Comparison of ENCODE assay signal across 8 cellular contexts in genomic region chr17:40284085-40284713, GRCh38. TPM values are rescaled to one million over a fixed set of nuclear protein-coding genes. Genes with fewer than 3 reads are reported as not detected.
A peak's percentile ranks its signal among the peaks of the same experiment; 100 is the strongest.
DNase-seq lines count a peak whose midpoint lies in the region; ATAC-seq and TF ChIP-seq lines count a peak whose summit lies in the region.

No MANE protein-coding gene starts in this region.

- H3K9ac ChIP-seq in mucosa of stomach (ENCODE audit: low read length) = peak overlapping the region; percentile 58

- peak overlapping the region; percentile 61 for H3K4me3 Mint-ChIP-seq in chondrocyte (ENCODE audit: unreplicated experiment)
- no peak overlapping the region for H3K4me3 Mint-ChIP-seq in stimulated activated naive B cell treated with anti-CD40 and anti-IgM and Interleukin-4, amounts not matched to agents 10 μg/mL and 1 μg/mL and 100 μg/mL, for 72 hours

- no peak for ATAC-seq in stimulated activated naive B cell treated with anti-CD40 and anti-IgM and Interleukin-4, amounts not matched to agents 10 μg/mL and 1 μg/mL and 100 μg/mL, for 72 hours (replicated peaks)
- ATAC-seq in HG03521 (IDR thresholded peaks at IDR 0.05; ENCODE audit: unreplicated experiment) = no peak

- peak overlapping the region; percentile 97 for H3K27ac Mint-ChIP-seq in chondrocyte (ENCODE audit: unreplicated experiment)
- H3K27ac Mint-ChIP-seq in stimulated activated naive B cell treated with anti-CD40 and anti-IgM and Interleukin-4, amounts not matched to agents 10 μg/mL and 1 μg/mL and 100 μg/mL, for 72 hours = no peak overlapping the region

- peak; percentile 54 for TF ChIP-seq CTCF in AG10803 (conservative IDR thresholded peaks at IDR 0.05; ENCODE audit: low read length)
- TF ChIP-seq CTCF in LNCaP clone FGC (IDR thresholded peaks at IDR 0.05; ENCODE audit: control insufficient read depth, extremely low read depth, insufficient read depth) = no peak
- TF ChIP-seq CTCF in chondrocyte (IDR thresholded peaks at IDR 0.05) = peak; percentile 67

- no peaks in the 10 kb centered on the region for H3K9me3 Mint-ChIP-seq in chondrocyte (ENCODE audit: low read depth)
- no peaks in the 10 kb centered on the region for H3K9me3 Mint-ChIP-seq in stimulated activated naive B cell treated with anti-CD40 and anti-IgM and Interleukin-4, amounts not matched to agents 10 μg/mL and 1 μg/mL and 100 μg/mL, for 72 hours

- H3K27me3 Mint-ChIP-seq in chondrocyte (ENCODE audit: low read depth) = no peaks in the 10 kb centered on the region
- H3K27me3 Mint-ChIP-seq in stimulated activated naive B cell treated with anti-CD40 and anti-IgM and Interleukin-4, amounts not matched to agents 10 μg/mL and 1 μg/mL and 100 μg/mL, for 72 hours = no peaks in the 10 kb centered on the region

- DNase-seq in AG10803 (ENCODE audit: low read depth) (peak; percentile 87), LNCaP clone FGC (ENCODE audit: low read depth) (peak; percentile 75), chondrocyte (ENCODE audit: low spot score) (no peak), middle frontal gyrus (ENCODE audit: extremely low spot score, low spot score) (no peak), anterior cingulate cortex (lab: John Stamatoyannopoulos, UW) (no peak)
- DNase-seq in stimulated activated naive B cell treated with anti-CD40 and anti-IgM and Interleukin-4, amounts not matched to agents 10 μg/mL and 1 μg/mL and 100 μg/mL, for 72 hours = no peak

- H3K27me3 ChIP-seq in mucosa of stomach (ENCODE audit: control insufficient read depth, insufficient read depth, low read length) = no peaks in the 10 kb centered on the region

- peaks cover 25% of the 10 kb centered on the region for H3K4me1 ChIP-seq in mucosa of stomach (ENCODE audit: control insufficient read depth, insufficient read depth, low read length)

- H3K9me3 ChIP-seq in mucosa of stomach (ENCODE audit: control insufficient read depth, low read length) = no peaks in the 10 kb centered on the region

- H3K36me3 Mint-ChIP-seq in chondrocyte (ENCODE audit: low read depth) = peaks cover 13% of the 10 kb centered on the region
- H3K36me3 Mint-ChIP-seq in stimulated activated naive B cell treated with anti-CD40 and anti-IgM and Interleukin-4, amounts not matched to agents 10 μg/mL and 1 μg/mL and 100 μg/mL, for 72 hours = peaks cover 15 to 34% of the 10 kb centered on the region in 2 donors

- H3K36me3 ChIP-seq in mucosa of stomach (ENCODE audit: control insufficient read depth, insufficient read depth, low read length) = peaks cover 3% of the 10 kb centered on the region

- H3K4me3 ChIP-seq in AG10803 (ENCODE audit: low read length) = peak overlapping the region; percentile 47
- no peak overlapping the region for H3K4me3 ChIP-seq in LNCaP clone FGC (ENCODE audit: low read depth, low read length)
- no peak overlapping the region for H3K4me3 ChIP-seq in mucosa of stomach (ENCODE audit: low read length)

- peaks cover 57% of the 10 kb centered on the region for H3K4me1 Mint-ChIP-seq in chondrocyte (ENCODE audit: low read depth)
- peaks cover 13 to 20% of the 10 kb centered on the region in 2 donors for H3K4me1 Mint-ChIP-seq in stimulated activated naive B cell treated with anti-CD40 and anti-IgM and Interleukin-4, amounts not matched to agents 10 μg/mL and 1 μg/mL and 100 μg/mL, for 72 hours

RNA-seq across cellular contexts. Expression of gene CDC6, which starts 3.5 kb away (rescaled TPM):
- total RNA-seq in chondrocyte = 8.5 to 33.1 TPM (median 9.9 TPM) in 3 replicates

RNA-seq across cellular contexts. Expression of gene RARA, which starts 24.8 kb away (rescaled TPM):
- total RNA-seq in chondrocyte = 59.2 to 65.7 TPM (median 61.2 TPM) in 3 replicates

Comparison
In these comparisons a context has a peak if more than half of its experiments do, and no peak if none do; other contexts are left out.
1. DNase-seq: peak in AG10803 (single experiment) and LNCaP clone FGC (single experiment); none in chondrocyte (single experiment), stimulated activated naive B cell treated with anti-CD40 and anti-IgM and Interleukin-4, amounts not matched to agents 10 μg/mL and 1 μg/mL and 100 μg/mL, for 72 hours (single experiment), middle frontal gyrus (single experiment) and anterior cingulate cortex (0 of 58).